In the genomic region with DNA sequence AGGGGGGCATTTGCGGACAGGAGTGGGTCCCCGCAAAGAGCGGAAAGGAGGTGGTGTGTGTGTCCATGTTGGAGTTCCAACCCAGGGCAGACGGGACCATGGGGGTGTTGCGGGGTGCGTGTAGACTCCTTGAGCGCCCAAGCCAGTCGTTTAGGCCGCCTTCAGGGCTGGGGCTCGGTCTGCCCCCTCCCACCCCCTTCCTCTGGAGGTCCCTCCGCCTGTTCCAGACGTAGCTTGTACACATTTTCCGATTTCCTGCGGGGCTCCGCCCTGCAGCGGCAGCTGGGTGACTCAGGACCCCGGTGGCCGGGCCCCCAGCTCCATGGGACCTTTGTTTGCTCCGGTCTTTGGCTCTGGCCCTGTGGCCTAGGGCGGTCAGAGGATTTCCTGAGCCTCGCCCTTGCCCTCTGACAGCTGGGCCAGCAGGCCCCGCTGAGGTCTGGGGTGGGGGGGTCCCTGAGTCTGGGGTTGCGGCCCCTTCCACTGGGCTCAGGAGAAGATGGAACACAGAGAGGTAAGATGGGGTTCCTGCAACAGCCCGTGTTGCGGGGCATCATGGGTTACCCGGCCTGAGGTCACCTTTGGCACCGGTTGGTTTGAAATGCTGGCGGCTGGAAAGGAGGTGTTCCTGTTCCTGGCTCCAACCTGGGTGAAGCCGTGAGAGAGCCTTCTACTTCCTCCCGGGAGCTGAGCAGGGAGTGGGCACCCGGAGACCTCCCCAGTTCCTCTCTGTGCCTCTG, we compare ENCODE assay signal across 7 cellular contexts. TPM values are rescaled to one million over a fixed set of nuclear protein-coding genes. Genes with fewer than 3 reads are reported as not detected.
DNase-seq lines count a peak whose midpoint lies in the region; ATAC-seq and TF ChIP-seq lines count a peak whose summit lies in the region.
"Had no signal": no experiment of that assay in that cellular context is flagged by ENCODE, and none has a peak within 500 bp of the region (broad histone marks: within the 10 kb centered on the region; RNA-seq: fewer than 3 reads in every experiment).

No MANE protein-coding gene starts in this region.

- ATAC-seq in GM21576 (IDR thresholded peaks at IDR 0.05; ENCODE audit: unreplicated experiment): no peak

- peak overlapping the region; percentile 91 for H3K4me2 ChIP-seq in parathyroid adenoma (ENCODE audit: low read length)

- H3K9me3 ChIP-seq in HUES48 (ENCODE audit: control insufficient read depth, insufficient read depth, low read length): no peaks in the 10 kb centered on the region
- no peaks in the 10 kb centered on the region for H3K9me3 ChIP-seq in parathyroid adenoma (ENCODE audit: control insufficient read depth, low read length)

- H3K27me3 ChIP-seq in HUES48 (ENCODE audit: control insufficient read depth, insufficient read depth, low read length): no peaks in the 10 kb centered on the region
- H3K27me3 ChIP-seq in dorsolateral prefrontal cortex: no peaks in the 10 kb centered on the region
- H3K27me3 ChIP-seq in parathyroid adenoma (ENCODE audit: control insufficient read depth, insufficient read depth, low read length): no peaks in the 10 kb centered on the region

- H3K27ac ChIP-seq in HUES48 (ENCODE audit: low read depth, low read length) (no peak overlapping the region), dorsolateral prefrontal cortex (peak overlapping the region in 35 of 59 donors; percentile 19 to 82 (median 63)), parathyroid adenoma (peak overlapping the region; percentile 57)

- H3K4me1 ChIP-seq in HUES48 (ENCODE audit: control insufficient read depth, insufficient read depth, low read length) (no peaks in the 10 kb centered on the region), parathyroid adenoma (no peaks in the 10 kb centered on the region)

- intact Hi-C loops in dorsolateral prefrontal cortex (cut with DNase I): no loop called here

- TF ChIP-seq CTCF in dorsolateral prefrontal cortex (IDR thresholded peaks at IDR 0.05 in 54 of 56, conservative IDR thresholded peaks at IDR 0.05 in 2 of 56; ENCODE audit: low read depth in 1 of 56, partially characterized antibody in 56 of 56) (no peak), parathyroid adenoma (IDR thresholded peaks at IDR 0.05) (no peak)

- H2AFZ ChIP-seq in parathyroid adenoma: peak overlapping the region; percentile 89

- peak in 3 of 10 donors; percentile 33 to 39 (median 36) for DNase-seq in dorsolateral prefrontal cortex
- DNase-seq in hippocampal formation (lab: John Stamatoyannopoulos, UW): no peak
- DNase-seq in central memory CD4-positive, alpha-beta T cell: no peak
- DNase-seq: HCEC 1CT had no signal

- H3K36me3 ChIP-seq in HUES48 (ENCODE audit: control insufficient read depth, insufficient read depth, low read length) (peaks cover 13% of the 10 kb centered on the region), parathyroid adenoma (ENCODE audit: control insufficient read depth, insufficient read depth, low read length) (no peaks in the 10 kb centered on the region)

- H3K4me3 ChIP-seq in HUES48 (ENCODE audit: low read depth, low read length) (peak overlapping the region; percentile 81), dorsolateral prefrontal cortex (peak overlapping the region in 45 of 59 donors; percentile 60 to 95 (median 73)), parathyroid adenoma (ENCODE audit: low read depth, low read length) (peak overlapping the region; percentile 68)

- H3K79me2 ChIP-seq in parathyroid adenoma: no peaks in the 10 kb centered on the region

- no peak overlapping the region for H3K9ac ChIP-seq in HUES48 (ENCODE audit: low read depth, low read length)
- H3K9ac ChIP-seq in parathyroid adenoma: no peak overlapping the region

RNA-seq across cellular contexts. Expression of gene PKN3, which starts 1.5 kb away (rescaled TPM):
- total RNA-seq in dorsolateral prefrontal cortex: 1 to 10 TPM; 1.0 to 8.5 (median 3.1) TPM

RNA-seq across cellular contexts. Expression of gene SET, which starts 14.8 kb away (rescaled TPM):
- total RNA-seq in dorsolateral prefrontal cortex: 100 to 1,000 TPM; 147 to 261 (median 187) TPM

RNA-seq across cellular contexts. Expression of gene ZDHHC12, which starts 20.1 kb away (rescaled TPM):
- 1 to 10 TPM; 1.9 to 8.9 (median 4.8) TPM for total RNA-seq in dorsolateral prefrontal cortex

RNA-seq across cellular contexts. Expression of gene DYNC2I2, which starts 47.1 kb away (rescaled TPM):
- total RNA-seq in dorsolateral prefrontal cortex: 10 to 100 TPM in 118 of 120 experiments, 1 to 10 TPM in 2; 9.3 to 27.2 (median 15.5) TPM
